ENCODE assay signal across 8 cellular contexts in genomic region chr11:76379811-76380160, GRCh38. TPM values are rescaled to one million over a fixed set of nuclear protein-coding genes. Genes with fewer than 3 reads are reported as not detected.
A peak's percentile ranks its signal among the peaks of the same experiment; 100 is the strongest.
DNase-seq lines count a peak whose midpoint lies in the region; ATAC-seq, FAIRE-seq and TF ChIP-seq lines count a peak whose summit lies in the region.

No MANE protein-coding gene starts in this region.

- no peaks in the 10 kb centered on the region for H3K27me3 Mint-ChIP-seq in T-helper 2 cell treated with Interferon-gamma antibody and Interleukin-4, amounts not matched to agents 5 μg/mL and 100 μg/mL, for 36 hours (ENCODE audit: low read depth)
- H3K27me3 Mint-ChIP-seq in activated naive CD8-positive, alpha-beta T cell treated with anti-CD3 and anti-CD28 coated beads, Interleukin-2, amount 50 U/mL, for 24 hours: no peaks in the 10 kb centered on the region

- H3K9ac ChIP-seq in HepG2 (ENCODE audit: insufficient read depth, low read depth, low read length): peak overlapping the region; percentile 81

- POLR2A ChIA-PET in HepG2 (lab: Yijun Ruan, JAX): no interaction called here
- POLR2A ChIA-PET in GM10248 (lab: Yijun Ruan, JAX): interaction anchor here (0.7 kb wide), 1 partner anchor 132 kb away, joined by 5 read pairs; no protein-coding TSS in a partner anchor

- TF ChIP-seq EP300 in HepG2 (IDR thresholded peaks at IDR 0.05; ENCODE audit: low read depth in 2 of 2, low read length in 2 of 2): no peak
- TF ChIP-seq EP300 in HepG2 (CRISPR knock-in tag; IDR thresholded peaks at IDR 0.05; ENCODE audit: borderline replicate concordance): no peak

- BruUV-seq in HepG2 (replicated peaks; lab: Mats Ljungman, UMichigan): no TSS peak

- H3K9me3 Mint-ChIP-seq in T-helper 2 cell treated with Interferon-gamma antibody and Interleukin-4, amounts not matched to agents 5 μg/mL and 100 μg/mL, for 36 hours: no peaks in the 10 kb centered on the region
- H3K9me3 Mint-ChIP-seq in activated naive CD8-positive, alpha-beta T cell treated with anti-CD3 and anti-CD28 coated beads, Interleukin-2, amount 50 U/mL, for 24 hours: no peaks in the 10 kb centered on the region

- peak overlapping the region; percentile 61 for H3K27ac ChIP-seq in HepG2 (ENCODE audit: extremely low read length, insufficient read depth, low read length)
- H3K27ac ChIP-seq in testis: peak overlapping the region in 1 of 2 donors; percentile 87

- no peaks in the 10 kb centered on the region; a peak in 1 of 5 replicates for H3K27me3 ChIP-seq in HepG2 (ENCODE audit: control insufficient read depth in 1 of 2, insufficient read depth in 2 of 2, low read length in 2 of 2)
- no peaks in the 10 kb centered on the region for H3K27me3 ChIP-seq in testis

- no peak overlapping the region for H2AFZ ChIP-seq in HepG2 (ENCODE audit: low read length)

- H3K4me3 ChIP-seq in HepG2 (replicated peaks in 1 of 3; ENCODE audit: insufficient read depth in 1 of 3, low read depth in 2 of 3, low read length in 3 of 3) (peak overlapping the region; percentile 67 to 85 (median 70)), testis (peak overlapping the region; percentile 85 to 94)

- H4K20me1 ChIP-seq in HepG2 (ENCODE audit: insufficient read depth, low read length): peaks cover 12% of the 10 kb centered on the region; the same call in 1 of the 2 replicates

- H3K4me2 ChIP-seq in HepG2 (ENCODE audit: low read depth, low read length): peak overlapping the region; percentile 95

- TF ChIP-seq POLR2A in HepG2 (IDR thresholded peaks at IDR 0.05; ENCODE audit: insufficient read depth in 1 of 2, low read depth in 2 of 2, low read length in 2 of 2) (no peak), testis (IDR thresholded peaks at IDR 0.05) (no peak)

- peaks cover 66% of the 10 kb centered on the region for H3K79me2 ChIP-seq in HepG2 (ENCODE audit: insufficient read depth, low read length)

- no peak for TF ChIP-seq RAD21 in HepG2 (CRISPR knock-in tag; IDR thresholded peaks at IDR 0.05)

- CTCF ChIA-PET in HepG2 (lab: Yijun Ruan, JAX; ENCODE audit: low intra/inter-chr PET ratio, low total read pairs) (no interaction called here), GM10248 (lab: Yijun Ruan, JAX) (no interaction called here)

- in situ Hi-C loops in HepG2 (cut with HindIII; ENCODE audit: extremely low pct_ligation_motif_present, low pct_unique_long_range_greater_than_20kb): no loop called here

- intact Hi-C loops in HepG2 (cut with micrococcal nuclease; ENCODE audit: unreplicated experiment) (loop anchor here (2.0 to 5.0 kb wide), 2 partner anchors 65 to 142 kb away; partner anchors contain the start of gene EMSY), testis (cut with DNase I; ENCODE audit: low total_unique reads) (no loop called here)

- H3K4me1 Mint-ChIP-seq in T-helper 2 cell treated with Interferon-gamma antibody and Interleukin-4, amounts not matched to agents 5 μg/mL and 100 μg/mL, for 36 hours (ENCODE audit: low read depth): peaks cover 46% of the 10 kb centered on the region
- H3K4me1 Mint-ChIP-seq in activated naive CD8-positive, alpha-beta T cell treated with anti-CD3 and anti-CD28 coated beads, Interleukin-2, amount 50 U/mL, for 24 hours: peaks cover 74% of the 10 kb centered on the region

- peaks cover 6% of the 10 kb centered on the region for H3K36me3 Mint-ChIP-seq in T-helper 2 cell treated with Interferon-gamma antibody and Interleukin-4, amounts not matched to agents 5 μg/mL and 100 μg/mL, for 36 hours (ENCODE audit: low read depth)
- H3K36me3 Mint-ChIP-seq in activated naive CD8-positive, alpha-beta T cell treated with anti-CD3 and anti-CD28 coated beads, Interleukin-2, amount 50 U/mL, for 24 hours (ENCODE audit: low read depth): no peaks in the 10 kb centered on the region

- peak overlapping the region; percentile 96 for H3K4me3 Mint-ChIP-seq in T-helper 2 cell treated with Interferon-gamma antibody and Interleukin-4, amounts not matched to agents 5 μg/mL and 100 μg/mL, for 36 hours
- peak overlapping the region; percentile 97 for H3K4me3 Mint-ChIP-seq in activated naive CD8-positive, alpha-beta T cell treated with anti-CD3 and anti-CD28 coated beads, Interleukin-2, amount 50 U/mL, for 24 hours

- DNase-seq in T-helper 2 cell treated with Interferon-gamma antibody and Interleukin-4, amounts not matched to agents 5 μg/mL and 100 μg/mL, for 36 hours (ENCODE audit: low spot score): no peak
- DNase-seq in T-helper 2 cell: no peak
- no peak for DNase-seq in activated naive CD8-positive, alpha-beta T cell treated with anti-CD3 and anti-CD28 coated beads, Interleukin-2, amount 50 U/mL, for 24 hours
- DNase-seq in HepG2 (ENCODE audit: low spot score): no peak
- no peak for DNase-seq in testis
- no peak for DNase-seq in GM10248 (ENCODE audit: extremely low spot score)
- no peak for DNase-seq in stimulated activated CD4-positive, alpha-beta T cell treated with anti-CD3 and anti-CD28 coated beads, Interleukin-15, amount 100 ng/mL, for 24 hours

- FAIRE-seq in HepG2 (lab: Jason Lieb, UNC): peak; percentile 18

- peaks cover 42% of the 10 kb centered on the region for H3K4me1 ChIP-seq in HepG2 (ENCODE audit: insufficient read depth, low read length)
- H3K4me1 ChIP-seq in testis: peaks cover 14% of the 10 kb centered on the region

- H3K36me3 ChIP-seq in HepG2 (replicated peaks in 1 of 2; ENCODE audit: control insufficient read depth in 1 of 2, insufficient read depth in 2 of 2, low read length in 2 of 2) (no peaks in the 10 kb centered on the region), testis (ENCODE audit: low read depth, missing control alignments) (no peaks in the 10 kb centered on the region)

- peak overlapping the region; percentile 96 for H3K27ac Mint-ChIP-seq in T-helper 2 cell treated with Interferon-gamma antibody and Interleukin-4, amounts not matched to agents 5 μg/mL and 100 μg/mL, for 36 hours
- peak overlapping the region; percentile 95 for H3K27ac Mint-ChIP-seq in activated naive CD8-positive, alpha-beta T cell treated with anti-CD3 and anti-CD28 coated beads, Interleukin-2, amount 50 U/mL, for 24 hours

- H3K9me3 ChIP-seq in HepG2 (ENCODE audit: low read length) (no peaks in the 10 kb centered on the region), testis (no peaks in the 10 kb centered on the region)

- whole genome bisulfite sequencing in HepG2 (ENCODE audit: low lambda C conversion rate): 4% methylated on average over 6 of the region's 6 CpGs
- 24 to 28% methylated on average over 6 of the region's 6 CpGs for WGBS in testis, 2 donors

- TF ChIP-seq CTCF in HepG2 (CRISPR knock-in tag; IDR thresholded peaks at IDR 0.05): no peak
- no peak for TF ChIP-seq CTCF in testis (IDR thresholded peaks at IDR 0.05)
- TF ChIP-seq CTCF in GM10248 (IDR thresholded peaks at IDR 0.05; ENCODE audit: control extremely low read depth, extremely low read depth, low read depth, missing control alignments): no peak

- ATAC-seq in activated naive CD8-positive, alpha-beta T cell treated with anti-CD3 and anti-CD28 coated beads, Interleukin-2, amount 50 U/mL, for 24 hours: no peak
- ATAC-seq in HepG2 (no peak), HG03342 (IDR thresholded peaks at IDR 0.05; ENCODE audit: unreplicated experiment) (no peak)

RNA-seq across cellular contexts. Expression of gene THAP12, which starts 1.1 kb away (rescaled TPM):
- 51.3 and 74.3 TPM in 2 replicates for total RNA-seq in HepG2 (2016; rRNA removed; fragmentation: Illumina TruSeq; extraction: Trizol)
- total RNA-seq in HepG2 (2016; cell fraction: cytosol; rRNA removed; fragmentation: Illumina TruSeq; extraction: Trizol; ENCODE audit: low read depth): 12.1 and 16.8 TPM in 2 replicates
- total RNA-seq in HepG2 (2016; cell fraction: insoluble cytoplasmic fraction; rRNA removed; fragmentation: Illumina TruSeq; extraction: Trizol): 50.5 and 71.4 TPM in 2 replicates
- 60.5 and 71.9 TPM in 2 replicates for total RNA-seq in HepG2 (2016; cell fraction: membrane; rRNA removed; fragmentation: Illumina TruSeq; extraction: Trizol)
- total RNA-seq in HepG2 (2016; cell fraction: nucleus; rRNA removed; fragmentation: Illumina TruSeq; extraction: Trizol): 32.5 and 35.7 TPM in 2 replicates
- polyA plus RNA-seq in HepG2 (2011; rRNA removed): 14.8 and 18.8 TPM in 2 replicates
- 7.0 and 12.9 TPM in 2 replicates for polyA plus RNA-seq in HepG2 (2011; cell fraction: cytosol; rRNA removed)
- polyA plus RNA-seq in HepG2 (2011; cell fraction: nucleus; rRNA removed): 4.3 and 5.7 TPM in 2 replicates
- 21.7 and 26.2 TPM in 2 replicates for polyA plus RNA-seq in HepG2 (2012)
- 14.2 and 14.3 TPM in 2 replicates for polyA plus RNA-seq in HepG2 (2016; cell fraction: cytosol; fragmentation: Illumina TruSeq; extraction: Trizol; ENCODE audit: low read depth)
- polyA plus RNA-seq in HepG2 (2016; cell fraction: insoluble cytoplasmic fraction; fragmentation: Illumina TruSeq; extraction: Trizol; ENCODE audit: low read depth): 60.0 and 64.8 TPM in 2 replicates
- 44.9 and 48.1 TPM in 2 replicates for polyA plus RNA-seq in HepG2 (2016; cell fraction: membrane; fragmentation: Illumina TruSeq; extraction: Trizol; ENCODE audit: low read depth)
- 36.4 and 40.3 TPM in 2 replicates for polyA plus RNA-seq in HepG2 (2016; cell fraction: nucleus; fragmentation: Illumina TruSeq; extraction: Trizol; ENCODE audit: insufficient read depth, low read depth)
- 6.1 and 17.9 TPM in 2 replicates for polyA minus RNA-seq in HepG2 (2011; rRNA and poly(A)+ RNA removed; ENCODE audit: low replicate concordance)
- 11.9 and 17.2 TPM in 2 replicates for polyA minus RNA-seq in HepG2 (2011; cell fraction: cytosol; rRNA and poly(A)+ RNA removed)
- polyA minus RNA-seq in HepG2 (2011; cell fraction: nucleus; rRNA and poly(A)+ RNA removed): 28.1 and 31.5 TPM in 2 replicates
- total RNA-seq in testis: 10 to 100 TPM; 37.7 to 41.0 TPM
- polyA plus RNA-seq in testis (ENCODE audit: insufficient read depth, low read depth, low replicate concordance): 39.8 TPM

RNA-seq across cellular contexts. Expression of gene GVQW3, which starts 1.3 kb away (rescaled TPM):
- 2.9 and 5.6 TPM in 2 replicates for total RNA-seq in HepG2 (2016; rRNA removed; fragmentation: Illumina TruSeq; extraction: Trizol)
- 1.2 and 1.4 TPM in 2 replicates for total RNA-seq in HepG2 (2016; cell fraction: cytosol; rRNA removed; fragmentation: Illumina TruSeq; extraction: Trizol; ENCODE audit: low read depth)
- total RNA-seq in HepG2 (2016; cell fraction: insoluble cytoplasmic fraction; rRNA removed; fragmentation: Illumina TruSeq; extraction: Trizol): 4.0 and 4.7 TPM in 2 replicates
- 2.4 and 3.0 TPM in 2 replicates for total RNA-seq in HepG2 (2016; cell fraction: membrane; rRNA removed; fragmentation: Illumina TruSeq; extraction: Trizol)
- total RNA-seq in HepG2 (2016; cell fraction: nucleus; rRNA removed; fragmentation: Illumina TruSeq; extraction: Trizol): 14.0 and 15.9 TPM in 2 replicates
- 5.0 and 5.4 TPM in 2 replicates for polyA plus RNA-seq in HepG2 (2011; rRNA removed)
- 2.1 and 2.4 TPM in 2 replicates for polyA plus RNA-seq in HepG2 (2011; cell fraction: cytosol; rRNA removed)
- 8.6 and 13.2 TPM in 2 replicates for polyA plus RNA-seq in HepG2 (2011; cell fraction: nucleus; rRNA removed)
- polyA plus RNA-seq in HepG2 (2012): 2.7 and 4.3 TPM in 2 replicates
- polyA plus RNA-seq in HepG2 (2016; cell fraction: cytosol; fragmentation: Illumina TruSeq; extraction: Trizol; ENCODE audit: low read depth): 0.47 and 0.55 TPM in 2 replicates
- 1.3 and 2.2 TPM in 2 replicates for polyA plus RNA-seq in HepG2 (2016; cell fraction: insoluble cytoplasmic fraction; fragmentation: Illumina TruSeq; extraction: Trizol; ENCODE audit: low read depth)
- 1.2 and 1.4 TPM in 2 replicates for polyA plus RNA-seq in HepG2 (2016; cell fraction: membrane; fragmentation: Illumina TruSeq; extraction: Trizol; ENCODE audit: low read depth)
- 11.5 TPM in 2 replicates for polyA plus RNA-seq in HepG2 (2016; cell fraction: nucleus; fragmentation: Illumina TruSeq; extraction: Trizol; ENCODE audit: insufficient read depth, low read depth)
- polyA minus RNA-seq in HepG2 (2011; rRNA and poly(A)+ RNA removed; ENCODE audit: low replicate concordance): 5.4 and 9.4 TPM in 2 replicates
- polyA minus RNA-seq in HepG2 (2011; cell fraction: cytosol; rRNA and poly(A)+ RNA removed): 1.5 and 1.7 TPM in 2 replicates
- 13.8 and 16.8 TPM in 2 replicates for polyA minus RNA-seq in HepG2 (2011; cell fraction: nucleus; rRNA and poly(A)+ RNA removed)
- total RNA-seq in testis: 1 to 10 TPM; 5.9 to 8.2 TPM
- 11.0 TPM for polyA plus RNA-seq in testis (ENCODE audit: insufficient read depth, low read depth, low replicate concordance)
